1 cellular context compared by ENCODE assay signal in the genomic region with DNA sequence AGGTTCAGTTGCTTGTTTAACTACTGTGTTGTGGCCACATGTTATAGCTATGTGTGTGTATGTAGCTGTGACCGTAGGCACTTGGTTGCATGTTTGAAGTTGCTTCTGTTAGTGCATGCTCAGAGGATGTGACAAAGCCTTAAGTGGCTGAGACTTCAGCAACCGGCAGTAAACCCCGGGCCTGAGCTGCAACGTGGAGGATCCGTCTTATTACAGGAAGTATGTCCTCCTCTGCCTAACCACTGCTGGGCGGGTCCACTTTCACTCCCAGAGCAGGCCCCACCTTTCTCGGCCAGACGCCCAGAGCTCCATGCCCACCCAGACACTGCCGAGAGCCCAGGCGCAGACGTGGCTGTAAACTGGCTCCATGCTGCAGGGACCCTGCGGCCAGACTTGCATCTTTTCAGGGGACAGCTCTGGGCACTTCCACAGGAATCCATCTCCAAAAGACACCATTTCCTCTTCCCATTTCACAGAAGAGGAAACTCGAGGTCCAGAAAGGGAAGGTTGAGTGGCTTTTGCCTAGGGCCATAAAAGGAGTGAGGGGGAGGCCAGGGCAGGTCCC.
TF ChIP-seq lines count a peak whose summit lies in the region.

No MANE protein-coding gene starts in this region.

TF ChIP-seq in IMR-90, 13 proteins besides CTCF, POLR2A, EP300 and RAD21:
- TF ChIP-seq, protein P1, sequence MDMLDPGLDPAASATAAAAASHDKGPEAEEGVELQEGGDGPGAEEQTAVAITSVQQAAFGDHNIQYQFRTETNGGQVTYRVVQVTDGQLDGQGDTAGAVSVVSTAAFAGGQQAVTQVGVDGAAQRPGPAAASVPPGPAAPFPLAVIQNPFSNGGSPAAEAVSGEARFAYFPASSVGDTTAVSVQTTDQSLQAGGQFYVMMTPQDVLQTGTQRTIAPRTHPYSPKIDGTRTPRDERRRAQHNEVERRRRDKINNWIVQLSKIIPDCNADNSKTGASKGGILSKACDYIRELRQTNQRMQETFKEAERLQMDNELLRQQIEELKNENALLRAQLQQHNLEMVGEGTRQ (IDR thresholded peaks at IDR 0.05; ENCODE audit: low read depth, low read length): no peak
- TF ChIP-seq MAFK (IDR thresholded peaks at IDR 0.05; ENCODE audit: low read depth, low read length) (no peak), CHD1 (IDR thresholded peaks at IDR 0.05; ENCODE audit: low read depth, low read length) (no peak), MAZ (IDR thresholded peaks at IDR 0.05; ENCODE audit: borderline replicate concordance, low read depth, low read length) (no peak), FOS (IDR thresholded peaks at IDR 0.05; ENCODE audit: low read depth, low read length) (no peak), CEBPB (IDR thresholded peaks at IDR 0.05; ENCODE audit: low read depth, low read length) (no peak), SMC3 (IDR thresholded peaks at IDR 0.05; ENCODE audit: low read depth, low read length) (no peak), BHLHE40 (IDR thresholded peaks at IDR 0.05; ENCODE audit: low read depth, low read length) (no peak), NFE2L2 (IDR thresholded peaks at IDR 0.05; ENCODE audit: low read depth, low read length) (no peak), RCOR1 (IDR thresholded peaks at IDR 0.05; ENCODE audit: insufficient replicate concordance, low read length) (no peak), MXI1 (IDR thresholded peaks at IDR 0.05; ENCODE audit: borderline replicate concordance, low read depth, low read length) (no peak), RFX5 (IDR thresholded peaks at IDR 0.05; ENCODE audit: low read depth, low read length) (no peak)
- TF ChIP-seq, protein P2, sequence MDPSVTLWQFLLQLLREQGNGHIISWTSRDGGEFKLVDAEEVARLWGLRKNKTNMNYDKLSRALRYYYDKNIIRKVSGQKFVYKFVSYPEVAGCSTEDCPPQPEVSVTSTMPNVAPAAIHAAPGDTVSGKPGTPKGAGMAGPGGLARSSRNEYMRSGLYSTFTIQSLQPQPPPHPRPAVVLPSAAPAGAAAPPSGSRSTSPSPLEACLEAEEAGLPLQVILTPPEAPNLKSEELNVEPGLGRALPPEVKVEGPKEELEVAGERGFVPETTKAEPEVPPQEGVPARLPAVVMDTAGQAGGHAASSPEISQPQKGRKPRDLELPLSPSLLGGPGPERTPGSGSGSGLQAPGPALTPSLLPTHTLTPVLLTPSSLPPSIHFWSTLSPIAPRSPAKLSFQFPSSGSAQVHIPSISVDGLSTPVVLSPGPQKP (IDR thresholded peaks at IDR 0.05; ENCODE audit: borderline replicate concordance, low read depth, low read length): no peak
